Comparison of ENCODE assay signal across 2 cellular contexts in the genomic region with DNA sequence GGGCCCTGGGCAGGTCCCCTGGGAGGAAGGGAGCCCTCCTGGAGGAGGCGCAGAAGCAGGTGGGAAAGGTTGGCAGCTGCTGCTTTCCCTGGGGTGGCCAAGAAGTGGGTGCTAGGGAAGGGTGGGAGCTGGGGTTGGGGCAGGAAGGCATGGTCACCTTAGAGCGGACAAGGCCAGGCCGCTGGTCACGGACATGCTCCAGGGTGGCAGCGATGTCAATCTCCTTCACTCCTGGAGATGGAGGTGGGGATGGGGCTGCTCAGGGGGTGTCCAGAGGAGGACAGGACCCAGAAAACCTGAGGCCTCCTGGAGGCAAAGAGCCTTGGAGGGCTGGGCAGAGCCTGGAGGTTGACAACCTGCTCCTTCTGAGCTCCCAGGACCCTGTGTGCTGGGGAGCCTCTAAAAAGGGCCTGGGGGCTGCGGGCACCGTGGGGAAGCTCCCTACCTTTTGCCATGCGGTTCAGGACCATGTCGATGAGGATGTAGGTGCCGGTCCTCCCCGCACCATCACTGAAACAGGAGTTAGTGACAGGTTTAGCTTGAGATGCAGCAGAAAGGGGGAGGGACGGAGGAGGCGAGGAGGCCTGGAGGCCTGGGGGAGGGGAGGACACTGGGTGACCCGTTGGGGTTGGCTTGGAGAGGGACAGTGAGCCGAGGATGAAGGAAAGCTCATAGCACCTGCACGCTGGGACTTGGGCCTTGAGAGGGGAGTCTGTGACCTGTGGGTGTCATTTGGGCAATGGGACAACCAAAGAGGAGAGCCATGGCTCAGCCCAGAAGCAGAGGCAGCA.
TF ChIP-seq lines count a peak whose summit lies in the region.

No MANE protein-coding gene starts in this region.

TF ChIP-seq in neural cell, 6 proteins besides CTCF, POLR2A, EP300 and RAD21 (continued from another document):
- no peak for TF ChIP-seq SMC3 (conservative IDR thresholded peaks at IDR 0.05; ENCODE audit: poor library complexity)
- no peak for TF ChIP-seq TAF1 (IDR thresholded peaks at IDR 0.05; ENCODE audit: low read depth)
- peak; percentile 6 for TF ChIP-seq POLR2AphosphoS5 (IDR thresholded peaks at IDR 0.05)
- TF ChIP-seq, protein P1, sequence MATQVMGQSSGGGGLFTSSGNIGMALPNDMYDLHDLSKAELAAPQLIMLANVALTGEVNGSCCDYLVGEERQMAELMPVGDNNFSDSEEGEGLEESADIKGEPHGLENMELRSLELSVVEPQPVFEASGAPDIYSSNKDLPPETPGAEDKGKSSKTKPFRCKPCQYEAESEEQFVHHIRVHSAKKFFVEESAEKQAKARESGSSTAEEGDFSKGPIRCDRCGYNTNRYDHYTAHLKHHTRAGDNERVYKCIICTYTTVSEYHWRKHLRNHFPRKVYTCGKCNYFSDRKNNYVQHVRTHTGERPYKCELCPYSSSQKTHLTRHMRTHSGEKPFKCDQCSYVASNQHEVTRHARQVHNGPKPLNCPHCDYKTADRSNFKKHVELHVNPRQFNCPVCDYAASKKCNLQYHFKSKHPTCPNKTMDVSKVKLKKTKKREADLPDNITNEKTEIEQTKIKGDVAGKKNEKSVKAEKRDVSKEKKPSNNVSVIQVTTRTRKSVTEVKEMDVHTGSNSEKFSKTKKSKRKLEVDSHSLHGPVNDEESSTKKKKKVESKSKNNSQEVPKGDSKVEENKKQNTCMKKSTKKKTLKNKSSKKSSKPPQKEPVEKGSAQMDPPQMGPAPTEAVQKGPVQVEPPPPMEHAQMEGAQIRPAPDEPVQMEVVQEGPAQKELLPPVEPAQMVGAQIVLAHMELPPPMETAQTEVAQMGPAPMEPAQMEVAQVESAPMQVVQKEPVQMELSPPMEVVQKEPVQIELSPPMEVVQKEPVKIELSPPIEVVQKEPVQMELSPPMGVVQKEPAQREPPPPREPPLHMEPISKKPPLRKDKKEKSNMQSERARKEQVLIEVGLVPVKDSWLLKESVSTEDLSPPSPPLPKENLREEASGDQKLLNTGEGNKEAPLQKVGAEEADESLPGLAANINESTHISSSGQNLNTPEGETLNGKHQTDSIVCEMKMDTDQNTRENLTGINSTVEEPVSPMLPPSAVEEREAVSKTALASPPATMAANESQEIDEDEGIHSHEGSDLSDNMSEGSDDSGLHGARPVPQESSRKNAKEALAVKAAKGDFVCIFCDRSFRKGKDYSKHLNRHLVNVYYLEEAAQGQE (IDR thresholded peaks at IDR 0.05; ENCODE audit: borderline replicate concordance), result no peak

TF ChIP-seq in HEK293T, 16 proteins besides CTCF, POLR2A, EP300 and RAD21 (continued from another document):
- no peak for TF ChIP-seq ARNT (IDR thresholded peaks at IDR 0.05)
- no peak for TF ChIP-seq SP1 (IDR thresholded peaks at IDR 0.05)
- TF ChIP-seq L3MBTL2 (conservative IDR thresholded peaks at IDR 0.05), result no peak
- TF ChIP-seq HDGF (IDR thresholded peaks at IDR 0.05; ENCODE audit: borderline replicate concordance), result no peak
- no peak for TF ChIP-seq LEF1 (IDR thresholded peaks at IDR 0.05; ENCODE audit: borderline replicate concordance)
- no peak for TF ChIP-seq ELF4 (IDR thresholded peaks at IDR 0.05)
- TF ChIP-seq FOXA1 (IDR thresholded peaks at IDR 0.05), result no peak
- TF ChIP-seq FOXK2 (IDR thresholded peaks at IDR 0.05), result no peak
- TF ChIP-seq, protein P2, sequence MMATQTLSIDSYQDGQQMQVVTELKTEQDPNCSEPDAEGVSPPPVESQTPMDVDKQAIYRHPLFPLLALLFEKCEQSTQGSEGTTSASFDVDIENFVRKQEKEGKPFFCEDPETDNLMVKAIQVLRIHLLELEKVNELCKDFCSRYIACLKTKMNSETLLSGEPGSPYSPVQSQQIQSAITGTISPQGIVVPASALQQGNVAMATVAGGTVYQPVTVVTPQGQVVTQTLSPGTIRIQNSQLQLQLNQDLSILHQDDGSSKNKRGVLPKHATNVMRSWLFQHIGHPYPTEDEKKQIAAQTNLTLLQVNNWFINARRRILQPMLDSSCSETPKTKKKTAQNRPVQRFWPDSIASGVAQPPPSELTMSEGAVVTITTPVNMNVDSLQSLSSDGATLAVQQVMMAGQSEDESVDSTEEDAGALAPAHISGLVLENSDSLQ (IDR thresholded peaks at IDR 0.05), result no peak
- no peak for TF ChIP-seq CTBP1 (IDR thresholded peaks at IDR 0.05; ENCODE audit: borderline replicate concordance)
- no peak for TF ChIP-seq ZNF384 (IDR thresholded peaks at IDR 0.05)
- TF ChIP-seq TARDBP (IDR thresholded peaks at IDR 0.05), result no peak
TF ChIP-seq in HEK293T: peak in this region for 0.
